ENCODE assay signal across 18 cellular contexts in the genomic region with DNA sequence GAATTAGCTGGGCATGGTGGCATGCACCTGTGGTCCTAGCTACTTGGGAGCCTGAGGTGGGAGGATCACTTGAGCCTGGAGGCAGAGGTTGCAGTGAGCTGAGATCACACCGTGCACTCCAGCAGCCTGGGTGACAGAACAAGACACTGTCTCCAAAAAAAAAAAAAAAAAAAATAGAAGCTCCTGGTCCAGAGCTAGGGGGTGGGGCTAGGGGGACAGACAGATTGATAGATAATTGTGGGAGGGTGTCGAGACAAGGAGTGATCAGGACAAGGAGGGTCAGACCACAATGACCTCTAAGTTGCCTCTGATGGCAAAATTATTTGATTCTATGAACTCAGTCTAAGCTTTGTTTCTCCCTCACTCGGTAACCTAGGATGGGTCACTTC.
"Had no signal": no experiment of that assay in that cellular context is flagged by ENCODE, and none has a peak within 500 bp of the region (broad histone marks: within the 10 kb centered on the region; RNA-seq: fewer than 3 reads in every experiment).

No MANE protein-coding gene starts in this region.

- H3K4me3 ChIP-seq: coronary artery, hepatocyte, neural progenitor cell, psoas muscle had no signal

- ATAC-seq: esophagus mucosa, left lobe of liver, psoas muscle, sciatic nerve, WTC11 had no signal

- H3K79me2 ChIP-seq: hepatocyte had no signal

- H3K4me2 ChIP-seq: hepatocyte, neural progenitor cell had no signal

- H3K9me3 Mint-ChIP-seq: activated naive CD4-positive, alpha-beta T cell treated with anti-CD3 and anti-CD28 coated beads, Interleukin-2, amount 50 U/mL, for 24 hours; central memory CD8-positive, alpha-beta T cell; WTC11 had no signal

- FAIRE-seq: keratinocyte had no signal

- H3K4me3 Mint-ChIP-seq: activated naive CD4-positive, alpha-beta T cell treated with anti-CD3 and anti-CD28 coated beads, Interleukin-2, amount 50 U/mL, for 24 hours; neural progenitor cell; WTC11 had no signal

- H3K27ac ChIP-seq: brain microvascular endothelial cell, coronary artery, hepatocyte, neural progenitor cell, psoas muscle had no signal

- DNase-seq: activated CD4-positive, alpha-beta T cell treated with anti-CD3 and anti-CD28 coated beads, Interleukin-2, amount 50 U/mL, for 1 hour; activated effector memory CD4-positive, alpha-beta T cell treated with anti-CD3 and anti-CD28 coated beads, Interleukin-2, amount 50 U/mL, for 16 hours; activated T-cell treated with anti-CD3 and anti-CD28 coated beads for 4 hours; anterior cingulate cortex; brain microvascular endothelial cell; midbrain; psoas muscle; stimulated activated CD4-positive, alpha-beta T cell treated with anti-CD3 and anti-CD28 coated beads, Interleukin-1b, Interleukin-23, amount 100 ng/mL, for 48 hours had no signal

- H3K27ac Mint-ChIP-seq: neural progenitor cell, WTC11 had no signal

- H2AFZ ChIP-seq: hepatocyte, neural progenitor cell had no signal

- H3K9ac ChIP-seq: neural progenitor cell had no signal

- H3K9me3 ChIP-seq: psoas muscle had no signal

- H3K4me1 ChIP-seq: psoas muscle had no signal

- H3K27me3 Mint-ChIP-seq: activated naive CD4-positive, alpha-beta T cell treated with anti-CD3 and anti-CD28 coated beads, Interleukin-2, amount 50 U/mL, for 24 hours; central memory CD8-positive, alpha-beta T cell had no signal

- H3K36me3 ChIP-seq: brain microvascular endothelial cell, neural progenitor cell had no signal

- H3K36me3 Mint-ChIP-seq: activated naive CD4-positive, alpha-beta T cell treated with anti-CD3 and anti-CD28 coated beads, Interleukin-2, amount 50 U/mL, for 24 hours; neural progenitor cell; WTC11 had no signal

- H3K27me3 ChIP-seq: brain microvascular endothelial cell, hepatocyte, neural progenitor cell had no signal
